Comparison of ENCODE assay signal across 28 cellular contexts in the genomic region with DNA sequence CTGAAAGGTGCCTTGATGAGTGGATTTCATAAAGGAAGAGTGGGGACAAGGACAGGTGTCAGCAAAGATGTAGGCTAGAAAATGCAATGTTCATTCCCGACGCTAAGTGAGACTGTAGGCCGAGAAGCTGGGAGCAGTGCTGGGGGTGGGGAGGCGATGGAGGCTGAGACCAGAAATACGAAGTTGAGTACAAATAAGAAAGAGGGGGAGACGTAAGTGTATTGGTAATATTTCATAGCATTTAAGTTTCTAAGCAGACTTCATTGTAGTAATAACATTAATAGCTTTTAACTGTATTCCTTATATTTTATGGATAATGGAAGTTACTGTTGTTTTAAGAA. TPM values are rescaled to one million over a fixed set of nuclear protein-coding genes. Genes with fewer than 3 reads are reported as not detected.
"Had no signal": no experiment of that assay in that cellular context is flagged by ENCODE, and none has a peak within 500 bp of the region (broad histone marks: within the 10 kb centered on the region; RNA-seq: fewer than 3 reads in every experiment).

No MANE protein-coding gene starts in this region.

- H3K36me3 ChIP-seq: adrenal gland, ascending aorta, breast epithelium had no signal

- H3K9me3 ChIP-seq: adrenal gland, ascending aorta, body of pancreas, breast epithelium had no signal

- H3K27ac Mint-ChIP-seq: activated naive CD4-positive, alpha-beta T cell treated with anti-CD3 and anti-CD28 coated beads for 36 hours; activated naive CD4-positive, alpha-beta T cell treated with anti-CD3 and anti-CD28 coated beads, Interleukin-2, amount 50 U/mL, for 24 hours; activated naive CD8-positive, alpha-beta T cell; activated naive CD8-positive, alpha-beta T cell treated with anti-CD3 and anti-CD28 coated beads for 36 hours; activated naive CD8-positive, alpha-beta T cell treated with anti-CD3 and anti-CD28 coated beads, Interleukin-2, amount 10 ng/mL, durations not matched to agents 7 days and 5 days; activated naive CD8-positive, alpha-beta T cell treated with anti-CD3 and anti-CD28 coated beads, Interleukin-2, amount 50 U/mL, for 24 hours; activated T-cell treated with anti-CD3 and anti-CD28 coated beads, Interleukin-2, amount 50 U/mL, for 24 hours; activated T-cell treated with anti-CD3 and anti-CD28 coated beads, Interleukin-2, amount 50 U/mL, for 72 hours; activated T-helper 1 cell treated with anti-CD3 and anti-CD28 coated beads, Interleukin-12 subunit alpha, Interleukin-12 subunit beta, Interleukin-2, Interleukin-4 antibody, amounts not matched to agents 30 ng/mL and 10 ng/mL and 1 ng/mL, durations not matched to agents 14 hours and 24 hours and 36 hours; activated T-helper 2 cell treated with anti-CD3 and anti-CD28 coated beads, Interferon-gamma antibody, Interleukin-2, Interleukin-4, amounts not matched to agents 10 μg/mL and 5 μg/mL and 100 μg/mL, durations not matched to agents 14 hours and 24 hours and 36 hours had no signal

- ATAC-seq: activated naive CD8-positive, alpha-beta T cell treated with anti-CD3 and anti-CD28 coated beads, Interleukin-2, amount 50 U/mL, for 24 hours; activated T-cell treated with anti-CD3 and anti-CD28 coated beads, Interleukin-2, amount 50 U/mL, for 4 hours; activated T-cell treated with anti-CD3 and anti-CD28 coated beads, Interleukin-2, amount 50 U/mL, for 72 hours had no signal

- H3K4me3 Mint-ChIP-seq: activated naive CD4-positive, alpha-beta T cell treated with anti-CD3 and anti-CD28 coated beads for 36 hours; activated naive CD4-positive, alpha-beta T cell treated with anti-CD3 and anti-CD28 coated beads, Interleukin-2, amount 10 ng/mL, durations not matched to agents 7 days and 5 days; activated naive CD4-positive, alpha-beta T cell treated with anti-CD3 and anti-CD28 coated beads, Interleukin-2, amount 50 U/mL, for 24 hours; activated naive CD8-positive, alpha-beta T cell; activated naive CD8-positive, alpha-beta T cell treated with anti-CD3 and anti-CD28 coated beads for 36 hours; activated naive CD8-positive, alpha-beta T cell treated with anti-CD3 and anti-CD28 coated beads, Interleukin-2, amount 10 ng/mL, durations not matched to agents 7 days and 5 days; activated naive CD8-positive, alpha-beta T cell treated with anti-CD3 and anti-CD28 coated beads, Interleukin-2, amount 50 U/mL, for 24 hours; activated T-cell treated with anti-CD3 and anti-CD28 coated beads, Interleukin-2, amount 50 U/mL, for 24 hours; activated T-cell treated with anti-CD3 and anti-CD28 coated beads, Interleukin-2, amount 50 U/mL, for 4 hours; activated T-cell treated with anti-CD3 and anti-CD28 coated beads, Interleukin-2, amount 50 U/mL, for 72 hours; activated T-helper 1 cell treated with anti-CD3 and anti-CD28 coated beads, Interleukin-12 subunit alpha, Interleukin-12 subunit beta, Interleukin-2, Interleukin-4 antibody, amounts not matched to agents 30 ng/mL and 10 ng/mL and 1 ng/mL, durations not matched to agents 14 hours and 24 hours and 36 hours; central memory CD8-positive, alpha-beta T cell had no signal

- H3K4me1 Mint-ChIP-seq: activated naive CD4-positive, alpha-beta T cell treated with anti-CD3 and anti-CD28 coated beads, Interleukin-2, amount 10 ng/mL, durations not matched to agents 7 days and 5 days; activated naive CD4-positive, alpha-beta T cell treated with anti-CD3 and anti-CD28 coated beads, Interleukin-2, amount 50 U/mL, for 24 hours; activated naive CD8-positive, alpha-beta T cell treated with anti-CD3 and anti-CD28 coated beads, Interleukin-2, amount 10 ng/mL, durations not matched to agents 7 days and 5 days; activated naive CD8-positive, alpha-beta T cell treated with anti-CD3 and anti-CD28 coated beads, Interleukin-2, amount 50 U/mL, for 24 hours; central memory CD8-positive, alpha-beta T cell had no signal

- H3K36me3 Mint-ChIP-seq: activated naive CD4-positive, alpha-beta T cell treated with anti-CD3 and anti-CD28 coated beads, Interleukin-2, amount 50 U/mL, for 24 hours; brain had no signal

- H3K9me3 Mint-ChIP-seq: activated naive CD4-positive, alpha-beta T cell treated with anti-CD3 and anti-CD28 coated beads for 36 hours; activated naive CD4-positive, alpha-beta T cell treated with anti-CD3 and anti-CD28 coated beads, Interleukin-2, amount 10 ng/mL, durations not matched to agents 7 days and 5 days; activated naive CD4-positive, alpha-beta T cell treated with anti-CD3 and anti-CD28 coated beads, Interleukin-2, amount 50 U/mL, for 24 hours; activated naive CD8-positive, alpha-beta T cell treated with anti-CD3 and anti-CD28 coated beads for 36 hours; activated naive CD8-positive, alpha-beta T cell treated with anti-CD3 and anti-CD28 coated beads, Interleukin-2, amount 10 ng/mL, durations not matched to agents 7 days and 5 days; activated naive CD8-positive, alpha-beta T cell treated with anti-CD3 and anti-CD28 coated beads, Interleukin-2, amount 50 U/mL, for 24 hours; activated T-cell treated with anti-CD3 and anti-CD28 coated beads, Interleukin-2, amount 50 U/mL, for 24 hours; activated T-cell treated with anti-CD3 and anti-CD28 coated beads, Interleukin-2, amount 50 U/mL, for 4 hours; activated T-cell treated with anti-CD3 and anti-CD28 coated beads, Interleukin-2, amount 50 U/mL, for 72 hours; activated T-helper 1 cell treated with anti-CD3 and anti-CD28 coated beads, Interleukin-12 subunit alpha, Interleukin-12 subunit beta, Interleukin-2, Interleukin-4 antibody, amounts not matched to agents 30 ng/mL and 10 ng/mL and 1 ng/mL, durations not matched to agents 14 hours and 24 hours and 36 hours; activated T-helper 2 cell treated with anti-CD3 and anti-CD28 coated beads, Interferon-gamma antibody, Interleukin-2, Interleukin-4, amounts not matched to agents 10 μg/mL and 5 μg/mL and 100 μg/mL, durations not matched to agents 14 hours and 24 hours and 36 hours; brain; central memory CD8-positive, alpha-beta T cell had no signal

- H3K27ac ChIP-seq: adrenal gland, ascending aorta, body of pancreas, brain microvascular endothelial cell, breast epithelium, cardiac muscle cell had no signal

- H3K27me3 ChIP-seq: adrenal gland, ascending aorta, body of pancreas, brain microvascular endothelial cell, breast epithelium, cardiac muscle cell had no signal

- H3K27me3 Mint-ChIP-seq: activated naive CD4-positive, alpha-beta T cell treated with anti-CD3 and anti-CD28 coated beads, Interleukin-2, amount 10 ng/mL, durations not matched to agents 7 days and 5 days; activated naive CD4-positive, alpha-beta T cell treated with anti-CD3 and anti-CD28 coated beads, Interleukin-2, amount 50 U/mL, for 24 hours; activated naive CD8-positive, alpha-beta T cell; activated naive CD8-positive, alpha-beta T cell treated with anti-CD3 and anti-CD28 coated beads for 36 hours; activated naive CD8-positive, alpha-beta T cell treated with anti-CD3 and anti-CD28 coated beads, Interleukin-2, amount 10 ng/mL, durations not matched to agents 7 days and 5 days; activated naive CD8-positive, alpha-beta T cell treated with anti-CD3 and anti-CD28 coated beads, Interleukin-2, amount 50 U/mL, for 24 hours; activated T-cell treated with anti-CD3 and anti-CD28 coated beads, Interleukin-2, amount 50 U/mL, for 24 hours; brain; central memory CD8-positive, alpha-beta T cell had no signal

- DNase-seq: activated effector memory CD4-positive, alpha-beta T cell treated with Interleukin-2 at 50 U/mL for 16 hours; activated gamma-delta T cell; activated gamma-delta T cell treated with Interleukin-2 at 50 U/mL for 16 hours; activated naive CD4-positive, alpha-beta T cell; activated naive CD4-positive, alpha-beta T cell treated with anti-CD3 and anti-CD28 coated beads, Interleukin-2, amount 50 U/mL, for 16 hours; activated naive CD8-positive, alpha-beta T cell treated with anti-CD3 and anti-CD28 coated beads for 36 hours; activated naive CD8-positive, alpha-beta T cell treated with anti-CD3 and anti-CD28 coated beads, Interleukin-2, amount 10 ng/mL, durations not matched to agents 7 days and 5 days; activated naive CD8-positive, alpha-beta T cell treated with anti-CD3 and anti-CD28 coated beads, Interleukin-2, amount 50 U/mL, for 24 hours; activated T-cell treated with anti-CD3 and anti-CD28 coated beads for 4 hours; activated T-cell treated with anti-CD3 and anti-CD28 coated beads, Interleukin-2, amount 50 U/mL, for 24 hours; amniotic stem cell; central memory CD4-positive, alpha-beta T cell had no signal

- H3K4me1 ChIP-seq: adrenal gland, ascending aorta, breast epithelium had no signal

- H3K4me3 ChIP-seq: adrenal gland, ascending aorta, body of pancreas, breast epithelium, cardiac muscle cell had no signal

RNA-seq across cellular contexts. Expression of a gene that starts 11.0 kb away (rescaled TPM):
- total RNA-seq: ascending aorta had no signal

RNA-seq across cellular contexts. Expression of a gene that starts 52.9 kb away (rescaled TPM):
- total RNA-seq: ascending aorta had no signal
